ENCODE assay signal across 12 cellular contexts in the genomic region with DNA sequence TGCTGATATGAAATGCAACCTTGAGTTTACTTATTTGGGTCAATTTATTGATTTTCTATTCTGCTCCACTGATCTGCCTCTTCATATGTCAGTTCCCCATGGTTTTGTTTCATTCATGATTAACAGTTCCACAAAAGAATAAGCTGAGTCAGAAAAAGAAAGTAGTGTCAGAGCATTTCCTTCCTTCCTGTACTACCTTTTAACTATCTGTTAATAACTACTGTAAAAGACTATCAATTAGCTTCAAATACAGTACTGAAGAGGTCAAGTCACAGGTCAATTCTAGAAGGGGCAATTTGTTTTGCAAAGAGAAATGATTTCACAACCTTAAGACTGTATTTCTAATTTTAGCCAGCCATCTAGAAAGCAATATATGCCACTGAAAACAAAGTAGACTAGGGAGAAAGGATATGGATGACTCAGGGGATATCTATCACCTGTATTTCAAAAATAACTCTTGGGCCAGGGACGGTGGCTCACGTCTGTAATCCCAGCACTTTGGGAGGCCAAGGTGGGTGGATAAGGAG.
DNase-seq lines count a peak whose midpoint lies in the region; ATAC-seq, FAIRE-seq and TF ChIP-seq lines count a peak whose summit lies in the region.
"Had no signal": no experiment of that assay in that cellular context is flagged by ENCODE, and none has a peak within 500 bp of the region (broad histone marks: within the 10 kb centered on the region; RNA-seq: fewer than 3 reads in every experiment).

No MANE protein-coding gene starts in this region.

- H3K36me3 ChIP-seq in brain microvascular endothelial cell (replicated peaks) (no peaks in the 10 kb centered on the region), vagina (no peaks in the 10 kb centered on the region), heart left ventricle (no peaks in the 10 kb centered on the region)

- TF ChIP-seq CTCF in brain microvascular endothelial cell (IDR thresholded peaks at IDR 0.05; ENCODE audit: low read depth, low read length, missing control alignments) (no peak), vagina (IDR thresholded peaks at IDR 0.05) (no peak), heart left ventricle (IDR thresholded peaks at IDR 0.05) (no peak)

- peak; percentile 81 for FAIRE-seq in GM12891 (lab: Jason Lieb, UNC)

- TF ChIP-seq POLR2A in GM12891 (IDR thresholded peaks at IDR 0.05; ENCODE audit: low read depth, low read length) (no peak), vagina (IDR thresholded peaks at IDR 0.05) (no peak), heart left ventricle (IDR thresholded peaks at IDR 0.05) (no peak)

- ATAC-seq in GM19468 (IDR thresholded peaks at IDR 0.05; ENCODE audit: extremely low read depth, unreplicated experiment) (peak; percentile 32), HG03175 (IDR thresholded peaks at IDR 0.05; ENCODE audit: unreplicated experiment) (peak; percentile 84), heart left ventricle (no peak)

- in situ Hi-C loops in brain microvascular endothelial cell (cut with HindIII; ENCODE audit: low pct_ligation_motif_present, low sequenced_read_pairs), result no loop called here

- intact Hi-C loops in vagina (cut with DNase I), result no loop called here
- intact Hi-C loops in heart left ventricle (cut with DNase I), result loop anchor here in 2 of 10 donors (5.0 to 10.0 kb wide), 2 partner anchors 192 to 205 kb away; a partner anchor contains a TSS

- H3K27ac ChIP-seq in brain microvascular endothelial cell (no peak overlapping the region), vagina (no peak overlapping the region), heart left ventricle (peak overlapping the region in 1 of 12 donors; percentile 39)

- H3K27me3 ChIP-seq in brain microvascular endothelial cell (replicated peaks) (no peaks in the 10 kb centered on the region), vagina (no peaks in the 10 kb centered on the region), heart left ventricle (no peaks in the 10 kb centered on the region)

- DNase-seq in GM12891 (ENCODE audit: insufficient read length, low spot score) (peak; percentile 16), brain microvascular endothelial cell (peak; percentile 4), vagina (ENCODE audit: extremely low spot score in 2 of 2) (no peak), heart left ventricle (no peak), AG08395 (ENCODE audit: low spot score) (no peak)
- DNase-seq in central memory CD4-positive, alpha-beta T cell, result no peak
- DNase-seq: activated CD4-positive, alpha-beta T cell treated with anti-CD3 and anti-CD28 coated beads, Interleukin-2, amount 50 U/mL, for 48 hours; naive B cell; NCI-H187 treated with DMSO at 0.1 percent for 48 hours; stimulated activated naive CD4-positive, alpha-beta T cell had no signal

- H3K9me3 ChIP-seq in vagina, result no peaks in the 10 kb centered on the region
- no peaks in the 10 kb centered on the region for H3K9me3 ChIP-seq in heart left ventricle

- H3K4me3 ChIP-seq in brain microvascular endothelial cell (ENCODE audit: low read depth, low read length) (no peak overlapping the region), vagina (no peak overlapping the region), heart left ventricle (no peak overlapping the region)

- H3K4me1 ChIP-seq in vagina, result no peaks in the 10 kb centered on the region
- peaks cover 2 to 34% (median 11%) of the 10 kb centered on the region in 12 donors for H3K4me1 ChIP-seq in heart left ventricle

- 23 to 44% (median 25%) methylated on average over 2 of the region's 2 CpGs for WGBS in heart left ventricle, 4 donors

TF ChIP-seq in GM12891, 5 proteins besides CTCF, POLR2A, EP300 and RAD21:
- TF ChIP-seq PAX5 (IDR thresholded peaks at IDR 0.05; ENCODE audit: insufficient read depth, low read length, severe bottlenecking) (no peak), SPI1 (IDR thresholded peaks at IDR 0.05; ENCODE audit: low read depth, low read length) (peak; percentile 18; the same call in 1 of the 2 replicates)

Comparison
In these comparisons a context has a peak if more than half of its experiments do, and no peak if none do; other contexts are left out.
1. DNase-seq: peak in GM12891 (single experiment) and brain microvascular endothelial cell (single experiment); none in vagina (0 of 2), heart left ventricle (0 of 5), AG08395 (single experiment) and central memory CD4-positive, alpha-beta T cell (single experiment).
2. ATAC-seq: peak in GM19468 (single experiment) and HG03175 (single experiment); none in heart left ventricle (0 of 4).